Comparison of ENCODE assay signal across 16 cellular contexts in genomic region chr11:31326470-31327148, GRCh38. TPM values are rescaled to one million over a fixed set of nuclear protein-coding genes. Genes with fewer than 3 reads are reported as not detected.
DNase-seq lines count a peak whose midpoint lies in the region; ATAC-seq and TF ChIP-seq lines count a peak whose summit lies in the region.
"Had no signal": no experiment of that assay in that cellular context is flagged by ENCODE, and none has a peak within 500 bp of the region (broad histone marks: within the 10 kb centered on the region; RNA-seq: fewer than 3 reads in every experiment).

No MANE protein-coding gene starts in this region.

- no peak for DNase-seq in activated CD4-positive, alpha-beta T cell treated with anti-CD3 and anti-CD28 coated beads, Interleukin-2, amount 10 ng/mL, durations not matched to agents 24 days and 14 days
- no peak for DNase-seq in activated CD4-positive, alpha-beta T cell treated with anti-CD3 and anti-CD28 coated beads for 36 hours
- DNase-seq in natural killer cell (no peak), MV-4-11 (lab: John Stamatoyannopoulos, UW) (no peak), NCI-H524 (lab: John Stamatoyannopoulos, UW) (no peak), SKM-1 (lab: John Stamatoyannopoulos, UW; ENCODE audit: unreplicated experiment) (no peak)
- DNase-seq: 8988T, DMS 273 treated with DMSO at 0.1 percent for 48 hours, esophagus squamous epithelium, spleen had no signal

- H3K4me3 Mint-ChIP-seq in activated CD4-positive, alpha-beta T cell treated with anti-CD3 and anti-CD28 coated beads, Interleukin-2, amount 10 ng/mL, durations not matched to agents 24 days and 14 days, result peak overlapping the region; percentile 32
- H3K4me3 Mint-ChIP-seq in activated CD4-positive, alpha-beta T cell treated with anti-CD3 and anti-CD28 coated beads for 36 hours, result no peak overlapping the region
- peak overlapping the region; percentile 38 for H3K4me3 Mint-ChIP-seq in natural killer cell
- H3K4me3 Mint-ChIP-seq: activated naive CD4-positive, alpha-beta T cell treated with anti-CD3 and anti-CD28 coated beads, Interleukin-2, amount 50 U/mL, for 24 hours; type B pancreatic cell had no signal

- H3K9me3 Mint-ChIP-seq in activated CD4-positive, alpha-beta T cell treated with anti-CD3 and anti-CD28 coated beads, Interleukin-2, amount 10 ng/mL, durations not matched to agents 24 days and 14 days, result peaks cover 3% of the 10 kb centered on the region
- H3K9me3 Mint-ChIP-seq in activated CD4-positive, alpha-beta T cell treated with anti-CD3 and anti-CD28 coated beads for 36 hours (ENCODE audit: low read depth), result no peaks in the 10 kb centered on the region
- H3K9me3 Mint-ChIP-seq in natural killer cell, result no peaks in the 10 kb centered on the region
- H3K9me3 Mint-ChIP-seq: type B pancreatic cell had no signal

- no peak for TF ChIP-seq CTCF in natural killer cell (IDR thresholded peaks at IDR 0.05)

- intact Hi-C loops in activated CD4-positive, alpha-beta T cell treated with anti-CD3 and anti-CD28 coated beads, Interleukin-2, amount 10 ng/mL, durations not matched to agents 24 days and 14 days (cut with micrococcal nuclease), result no loop called here
- intact Hi-C loops in activated CD4-positive, alpha-beta T cell treated with anti-CD3 and anti-CD28 coated beads for 36 hours (cut with DNase I, micrococcal nuclease), result no loop called here
- intact Hi-C loops in natural killer cell (cut with micrococcal nuclease), result no loop called here

- H3K36me3 Mint-ChIP-seq in activated CD4-positive, alpha-beta T cell treated with anti-CD3 and anti-CD28 coated beads, Interleukin-2, amount 10 ng/mL, durations not matched to agents 24 days and 14 days (ENCODE audit: low read depth), result no peaks in the 10 kb centered on the region
- H3K36me3 Mint-ChIP-seq in activated CD4-positive, alpha-beta T cell treated with anti-CD3 and anti-CD28 coated beads for 36 hours (ENCODE audit: low read depth), result no peaks in the 10 kb centered on the region
- no peaks in the 10 kb centered on the region for H3K36me3 Mint-ChIP-seq in natural killer cell
- H3K36me3 Mint-ChIP-seq: type B pancreatic cell had no signal

- peaks cover 10% of the 10 kb centered on the region for H3K4me1 Mint-ChIP-seq in activated CD4-positive, alpha-beta T cell treated with anti-CD3 and anti-CD28 coated beads, Interleukin-2, amount 10 ng/mL, durations not matched to agents 24 days and 14 days
- H3K4me1 Mint-ChIP-seq in activated CD4-positive, alpha-beta T cell treated with anti-CD3 and anti-CD28 coated beads for 36 hours, result peaks cover 2% of the 10 kb centered on the region
- peaks cover 0 to 9% of the 10 kb centered on the region in 2 donors for H3K4me1 Mint-ChIP-seq in natural killer cell

- no peak overlapping the region for H3K27ac Mint-ChIP-seq in activated CD4-positive, alpha-beta T cell treated with anti-CD3 and anti-CD28 coated beads, Interleukin-2, amount 10 ng/mL, durations not matched to agents 24 days and 14 days
- H3K27ac Mint-ChIP-seq in activated CD4-positive, alpha-beta T cell treated with anti-CD3 and anti-CD28 coated beads for 36 hours, result no peak overlapping the region
- H3K27ac Mint-ChIP-seq in natural killer cell, result no peak overlapping the region
- H3K27ac Mint-ChIP-seq: activated naive CD4-positive, alpha-beta T cell treated with anti-CD3 and anti-CD28 coated beads, Interleukin-2, amount 50 U/mL, for 24 hours; type B pancreatic cell had no signal

- H3K27me3 Mint-ChIP-seq in activated CD4-positive, alpha-beta T cell treated with anti-CD3 and anti-CD28 coated beads, Interleukin-2, amount 10 ng/mL, durations not matched to agents 24 days and 14 days, result peaks cover 2% of the 10 kb centered on the region
- peaks cover 3% of the 10 kb centered on the region for H3K27me3 Mint-ChIP-seq in activated CD4-positive, alpha-beta T cell treated with anti-CD3 and anti-CD28 coated beads for 36 hours
- no peaks in the 10 kb centered on the region for H3K27me3 Mint-ChIP-seq in natural killer cell (ENCODE audit: low read depth in 2 of 2)
- H3K27me3 Mint-ChIP-seq: type B pancreatic cell had no signal

- POLR2A ChIA-PET in activated CD4-positive, alpha-beta T cell treated with anti-CD3 and anti-CD28 coated beads for 36 hours (lab: Charles Lee), result no interaction called here

- ATAC-seq in activated CD4-positive, alpha-beta T cell treated with anti-CD3 and anti-CD28 coated beads for 36 hours, result no peak
- peak; percentile 68 for ATAC-seq in GM21526 (IDR thresholded peaks at IDR 0.05; ENCODE audit: low FRiP score, unreplicated experiment)
- ATAC-seq in HG03378 (IDR thresholded peaks at IDR 0.05; ENCODE audit: unreplicated experiment), result peak; percentile 59
- ATAC-seq in natural killer cell, result peak in 2 of 3 donors; percentile 39 to 49
- ATAC-seq: Panc1 had no signal

- CTCF ChIA-PET in activated CD4-positive, alpha-beta T cell treated with anti-CD3 and anti-CD28 coated beads for 36 hours (lab: Charles Lee), result no interaction called here

RNA-seq across cellular contexts. Expression of gene DCDC1, which starts 42.9 kb away (rescaled TPM):
- total RNA-seq in activated CD4-positive, alpha-beta T cell treated with anti-CD3 and anti-CD28 coated beads, Interleukin-2, amount 10 ng/mL, durations not matched to agents 24 days and 14 days, result not detected in 2 replicates
- total RNA-seq in activated CD4-positive, alpha-beta T cell treated with anti-CD3 and anti-CD28 coated beads for 36 hours, result under 1 TPM; 0.23 to 0.32 TPM
- not detected for total RNA-seq in natural killer cell
- total RNA-seq: esophagus squamous epithelium, mesenteric fat pad had no signal

RNA-seq across cellular contexts. Expression of gene DNAJC24, which starts 43.1 kb away (rescaled TPM):
- 15.8 and 19.0 TPM in 2 replicates for total RNA-seq in activated CD4-positive, alpha-beta T cell treated with anti-CD3 and anti-CD28 coated beads, Interleukin-2, amount 10 ng/mL, durations not matched to agents 24 days and 14 days
- 10 to 100 TPM; 15.3 to 26.3 TPM for total RNA-seq in activated CD4-positive, alpha-beta T cell treated with anti-CD3 and anti-CD28 coated beads for 36 hours
- 10 to 100 TPM; 14.9 to 22.7 (median 18.6) TPM for total RNA-seq in natural killer cell
